In genomic region chr9:33458444-33458843, GRCh38 we compare ENCODE assay signal across 10 cellular contexts. TPM values are rescaled to one million over a fixed set of nuclear protein-coding genes. Genes with fewer than 3 reads are reported as not detected.
DNase-seq lines count a peak whose midpoint lies in the region; TF ChIP-seq lines count a peak whose summit lies in the region.
"Had no signal": no experiment of that assay in that cellular context is flagged by ENCODE, and none has a peak within 500 bp of the region (broad histone marks: within the 10 kb centered on the region; RNA-seq: fewer than 3 reads in every experiment).

No MANE protein-coding gene starts in this region.

- in situ Hi-C loops in HAP-1 (cut with MboI; ENCODE audit: low sequenced_read_pairs): no loop called here

- no peaks in the 10 kb centered on the region for H3K9me3 ChIP-seq in esophagus (ENCODE audit: control insufficient read depth in 2 of 2, insufficient read depth in 1 of 2, low read depth in 1 of 2, low read length in 1 of 2)
- no peaks in the 10 kb centered on the region for H3K9me3 ChIP-seq in HAP-1
- H3K9me3 ChIP-seq: BLaER1 had no signal

- peak; percentile 18 to 47 (median 46) for DNase-seq in activated CD4-positive, CD25-positive, alpha-beta regulatory T cell (lab: John Stamatoyannopoulos, UW)
- DNase-seq in activated CD4-positive, CD25-positive, alpha-beta regulatory T cell treated with anti-CD3 and anti-CD28 coated beads, Interleukin-2, amount 50 U/mL, for 72 hours: no peak
- peak; percentile 73 for DNase-seq in activated CD4-positive, alpha-beta T cell treated with anti-CD3 and anti-CD28 coated beads for 48 hours
- DNase-seq in glutamatergic neuron (no peak), HAP-1 (ENCODE audit: low spot score in 2 of 2) (no peak), NCI-H510A treated with DMSO at 0.1 percent for 48 hours (lab: John Stamatoyannopoulos, UW) (no peak)

- peak overlapping the region; percentile 90 for H3K27ac Mint-ChIP-seq in stimulated activated naive CD8-positive, alpha-beta T cell treated with anti-CD3 and anti-CD28 coated beads, Interleukin-15, Interleukin-2, amounts not matched to agents 100 ng/mL and 50 ng/mL, for 24 hours
- no peak overlapping the region for H3K27ac Mint-ChIP-seq in glutamatergic neuron (ENCODE audit: unreplicated experiment)

- H3K36me3 ChIP-seq in esophagus (ENCODE audit: control insufficient read depth in 2 of 2, insufficient read depth in 2 of 2, low read length in 1 of 2) (peaks cover 8 to 15% of the 10 kb centered on the region in 2 donors), HAP-1 (replicated peaks) (peaks cover 29% of the 10 kb centered on the region)

- peaks cover 60% of the 10 kb centered on the region for H3K4me1 Mint-ChIP-seq in stimulated activated naive CD8-positive, alpha-beta T cell treated with anti-CD3 and anti-CD28 coated beads, Interleukin-15, Interleukin-2, amounts not matched to agents 100 ng/mL and 50 ng/mL, for 24 hours (ENCODE audit: low read depth)
- no peaks in the 10 kb centered on the region for H3K4me1 Mint-ChIP-seq in glutamatergic neuron (ENCODE audit: low read depth, unreplicated experiment)

- peaks cover 24% of the 10 kb centered on the region for H3K36me3 Mint-ChIP-seq in stimulated activated naive CD8-positive, alpha-beta T cell treated with anti-CD3 and anti-CD28 coated beads, Interleukin-15, Interleukin-2, amounts not matched to agents 100 ng/mL and 50 ng/mL, for 24 hours (ENCODE audit: low read depth)
- no peaks in the 10 kb centered on the region for H3K36me3 Mint-ChIP-seq in glutamatergic neuron (ENCODE audit: unreplicated experiment)

- peaks cover 0 to 33% of the 10 kb centered on the region in 2 donors for H3K4me1 ChIP-seq in esophagus (ENCODE audit: control insufficient read depth in 2 of 2, insufficient read depth in 2 of 2, low read length in 1 of 2)
- no peaks in the 10 kb centered on the region for H3K4me1 ChIP-seq in HAP-1
- H3K4me1 ChIP-seq: BLaER1 had no signal

- 15 to 29% methylated on average over 4 of the region's 4 CpGs for WGBS in esophagus, 2 donors

- no peak overlapping the region for H3K4me3 ChIP-seq in esophagus (ENCODE audit: low read depth in 1 of 2, low read length in 2 of 2)
- no peak overlapping the region for H3K4me3 ChIP-seq in HAP-1
- H3K4me3 ChIP-seq: BLaER1 had no signal

- H3K27me3 ChIP-seq in esophagus (ENCODE audit: control insufficient read depth in 1 of 2, insufficient read depth in 2 of 2, low read length in 2 of 2) (no peaks in the 10 kb centered on the region), HAP-1 (ENCODE audit: low read depth) (no peaks in the 10 kb centered on the region)
- H3K27me3 ChIP-seq: BLaER1 had no signal

- H3K4me3 Mint-ChIP-seq in stimulated activated naive CD8-positive, alpha-beta T cell treated with anti-CD3 and anti-CD28 coated beads, Interleukin-15, Interleukin-2, amounts not matched to agents 100 ng/mL and 50 ng/mL, for 24 hours: peak overlapping the region; percentile 55
- no peak overlapping the region for H3K4me3 Mint-ChIP-seq in glutamatergic neuron (ENCODE audit: unreplicated experiment)

- peak overlapping the region; percentile 69 to 87 for H3K27ac ChIP-seq in esophagus (ENCODE audit: low read depth in 2 of 2, low read length in 1 of 2)
- H3K27ac ChIP-seq: BLaER1 had no signal

- H3K9me3 Mint-ChIP-seq in stimulated activated naive CD8-positive, alpha-beta T cell treated with anti-CD3 and anti-CD28 coated beads, Interleukin-15, Interleukin-2, amounts not matched to agents 100 ng/mL and 50 ng/mL, for 24 hours: no peaks in the 10 kb centered on the region
- H3K9me3 Mint-ChIP-seq in glutamatergic neuron (ENCODE audit: unreplicated experiment): no peaks in the 10 kb centered on the region

- no peaks in the 10 kb centered on the region for H3K27me3 Mint-ChIP-seq in stimulated activated naive CD8-positive, alpha-beta T cell treated with anti-CD3 and anti-CD28 coated beads, Interleukin-15, Interleukin-2, amounts not matched to agents 100 ng/mL and 50 ng/mL, for 24 hours
- peaks cover 3% of the 10 kb centered on the region for H3K27me3 Mint-ChIP-seq in glutamatergic neuron (ENCODE audit: unreplicated experiment)

- TF ChIP-seq CTCF in glutamatergic neuron (IDR thresholded peaks at IDR 0.05; ENCODE audit: partially characterized antibody, unreplicated experiment): no peak

RNA-seq across cellular contexts. Expression of gene AQP3, which starts 11.1 kb away (rescaled TPM):
- 1,000 to 10,000 TPM in 1 of 2 donors, 100 to 1,000 TPM in 1; 933 to 1,009 TPM for polyA plus RNA-seq in esophagus
- 2.9 TPM for total RNA-seq in glutamatergic neuron (ENCODE audit: unreplicated experiment)
- polyA plus RNA-seq: neural cell had no signal

RNA-seq across cellular contexts. Expression of gene NOL6, which starts 15.3 kb away (rescaled TPM):
- 10 to 100 TPM; 25.2 to 29.2 TPM for polyA plus RNA-seq in esophagus
- 25.6 TPM for total RNA-seq in glutamatergic neuron (ENCODE audit: unreplicated experiment)

RNA-seq across cellular contexts. Expression of gene AQP7, which starts 56.1 kb away (rescaled TPM):
- polyA plus RNA-seq in esophagus: 1 to 10 TPM in 1 of 2 donors, under 1 TPM in 1; 0.54 to 2.6 TPM
- not detected for total RNA-seq in glutamatergic neuron (ENCODE audit: unreplicated experiment)
- polyA plus RNA-seq: neural cell had no signal

Comparison
In these comparisons a context has a peak if more than half of its experiments do, and no peak if none do; other contexts are left out.
1. DNase-seq: peak in activated CD4-positive, CD25-positive, alpha-beta regulatory T cell (4 of 4) and activated CD4-positive, alpha-beta T cell treated with anti-CD3 and anti-CD28 coated beads for 48 hours (single experiment); none in activated CD4-positive, CD25-positive, alpha-beta regulatory T cell treated with anti-CD3 and anti-CD28 coated beads, Interleukin-2, amount 50 U/mL, for 72 hours (single experiment), glutamatergic neuron (single experiment), HAP-1 (0 of 2) and NCI-H510A treated with DMSO at 0.1 percent for 48 hours (single experiment).